Comparison of ENCODE assay signal across 8 cellular contexts in the genomic region with DNA sequence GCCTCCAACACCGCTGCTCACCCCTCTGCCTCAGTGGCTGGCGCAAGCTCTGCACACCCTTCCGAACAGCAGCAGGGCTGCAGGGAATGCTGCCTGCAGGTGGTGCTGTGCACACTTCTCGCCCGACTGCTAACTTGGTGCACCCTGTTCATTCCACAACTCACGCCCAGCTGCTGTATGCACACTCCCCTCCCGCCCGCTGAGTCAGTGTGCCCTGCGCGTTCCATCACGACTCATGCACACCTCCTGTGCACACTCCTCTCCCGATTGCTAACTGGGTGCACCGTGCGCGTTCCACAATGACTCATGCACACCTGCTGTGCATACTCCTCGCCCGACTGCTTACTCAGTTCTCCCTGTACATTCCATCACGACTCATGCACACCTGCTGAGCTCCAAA. TPM values are rescaled to one million over a fixed set of nuclear protein-coding genes. Genes with fewer than 3 reads are reported as not detected.
A peak's percentile ranks its signal among the peaks of the same experiment; 100 is the strongest.
DNase-seq lines count a peak whose midpoint lies in the region; ATAC-seq, FAIRE-seq and TF ChIP-seq lines count a peak whose summit lies in the region.

No MANE protein-coding gene starts in this region.

- H3K9ac ChIP-seq in SU-DHL-6 (ENCODE audit: low read length): no peak overlapping the region

- H3K9me3 ChIP-seq in Caco-2 (no peaks in the 10 kb centered on the region), SU-DHL-6 (ENCODE audit: insufficient read depth, low read length) (no peaks in the 10 kb centered on the region), heart left ventricle (peaks cover 0 to 5% (median 0%) of the 10 kb centered on the region in 12 donors)

- H3K27ac Mint-ChIP-seq in Caco-2 (ENCODE audit: unreplicated experiment) (no peak overlapping the region), memory B cell (no peak overlapping the region)

- peak overlapping the region; percentile 37 for H3K4me3 Mint-ChIP-seq in Caco-2 (ENCODE audit: unreplicated experiment)
- H3K4me3 Mint-ChIP-seq in memory B cell: no peak overlapping the region

- H3K36me3 Mint-ChIP-seq in Caco-2 (ENCODE audit: insufficient read depth, unreplicated experiment) (no peaks in the 10 kb centered on the region), memory B cell (peaks cover 2% of the 10 kb centered on the region)

- peak; percentile 63 to 71 for DNase-seq in Caco-2
- DNase-seq in memory B cell (ENCODE audit: low spot score in 2 of 2): no peak
- DNase-seq in DMS79 (lab: John Stamatoyannopoulos, UW): no peak
- DNase-seq in RCC 7860 (ENCODE audit: low spot score): no peak
- no peak for DNase-seq in heart left ventricle

- BruUV-seq in Caco-2 (replicated peaks; lab: Mats Ljungman, UMichigan): no TSS peak

- no peaks in the 10 kb centered on the region for H3K79me2 ChIP-seq in SU-DHL-6 (ENCODE audit: insufficient read depth, low read length)

- ATAC-seq in GM21786 (IDR thresholded peaks at IDR 0.05; ENCODE audit: unreplicated experiment): peak; percentile 68
- ATAC-seq in memory B cell (ENCODE audit: low read depth): peak; percentile 64
- no peak for ATAC-seq in GM19467 (IDR thresholded peaks at IDR 0.05; ENCODE audit: unreplicated experiment)
- ATAC-seq in heart left ventricle: no peak

- H3K4me3 ChIP-seq in Caco-2 (ENCODE audit: low read depth, low read length): no peak overlapping the region
- H3K4me3 ChIP-seq in SU-DHL-6 (ENCODE audit: insufficient read depth, low read length, poor library complexity, severe bottlenecking): no peak overlapping the region
- no peak overlapping the region for H3K4me3 ChIP-seq in heart left ventricle

- H3F3A ChIP-seq in SU-DHL-6 (ENCODE audit: insufficient read depth): no peaks in the 10 kb centered on the region

- H4K20me1 ChIP-seq in SU-DHL-6 (ENCODE audit: low read depth, low read length): no peaks in the 10 kb centered on the region

- WGBS in heart left ventricle, 4 donors: 43 to 60% (median 53%) methylated on average over 18 of the region's 18 CpGs

- POLR2A ChIA-PET in Caco-2 (lab: Charles Lee): no interaction called here

- FAIRE-seq in RCC 7860 (lab: Jason Lieb, UNC): no peak

- H3K27me3 Mint-ChIP-seq in Caco-2 (ENCODE audit: insufficient read depth, unreplicated experiment): peaks cover 28% of the 10 kb centered on the region
- H3K27me3 Mint-ChIP-seq in memory B cell: peaks cover 30% of the 10 kb centered on the region

- TF ChIP-seq POLR2A in heart left ventricle (IDR thresholded peaks at IDR 0.05): no peak

- no peaks in the 10 kb centered on the region for H3K9me2 ChIP-seq in SU-DHL-6 (replicated peaks; ENCODE audit: insufficient read depth, low read length)

- peak overlapping the region; percentile 4 for H3K4me2 ChIP-seq in SU-DHL-6 (ENCODE audit: low read depth, low read length, poor library complexity, severe bottlenecking)

- H2AFZ ChIP-seq in SU-DHL-6 (ENCODE audit: low read depth, low read length, severe bottlenecking): no peak overlapping the region

- H3K36me3 ChIP-seq in Caco-2 (ENCODE audit: control insufficient read depth, insufficient read depth, low read length) (no peaks in the 10 kb centered on the region), SU-DHL-6 (ENCODE audit: low read length) (no peaks in the 10 kb centered on the region), heart left ventricle (no peaks in the 10 kb centered on the region)

- intact Hi-C loops in Caco-2 (cut with micrococcal nuclease; ENCODE audit: unreplicated experiment): no loop called here
- intact Hi-C loops in heart left ventricle (cut with DNase I): no loop called here

- CTCF ChIA-PET in Caco-2 (lab: Charles Lee): interaction anchor here (1.0 to 1.1 kb wide), 2 partner anchors 16 to 364 kb away, joined by 3 read pairs; no protein-coding TSS in a partner anchor

- no peaks in the 10 kb centered on the region for H3K4me1 ChIP-seq in Caco-2
- H3K4me1 ChIP-seq in heart left ventricle: no peaks in the 10 kb centered on the region

- H3K27me3 ChIP-seq in Caco-2 (replicated peaks; ENCODE audit: control insufficient read depth, insufficient read depth, low read length): no peaks in the 10 kb centered on the region
- H3K27me3 ChIP-seq in SU-DHL-6 (ENCODE audit: low read length): no peaks in the 10 kb centered on the region
- H3K27me3 ChIP-seq in heart left ventricle: peaks cover 0 to 22% (median 0%) of the 10 kb centered on the region in 9 donors

- H3K9me3 Mint-ChIP-seq in Caco-2 (ENCODE audit: unreplicated experiment) (no peaks in the 10 kb centered on the region), memory B cell (peaks cover 2% of the 10 kb centered on the region)

- H3K27ac ChIP-seq in SU-DHL-6 (ENCODE audit: low read depth, low read length): no peak overlapping the region
- no peak overlapping the region for H3K27ac ChIP-seq in heart left ventricle

- H3K4me1 Mint-ChIP-seq in Caco-2 (ENCODE audit: low read depth, unreplicated experiment): peaks cover 7% of the 10 kb centered on the region
- peaks cover 5% of the 10 kb centered on the region for H3K4me1 Mint-ChIP-seq in memory B cell

- peak; percentile 78 to 87 for TF ChIP-seq CTCF in Caco-2 (IDR thresholded peaks at IDR 0.05; ENCODE audit: insufficient read depth in 1 of 2, low read depth in 1 of 2, low read length in 1 of 2, severe bottlenecking in 1 of 2, unreplicated experiment in 1 of 2)
- peak; percentile 50 for TF ChIP-seq CTCF in SU-DHL-6 (IDR thresholded peaks at IDR 0.05; ENCODE audit: insufficient read depth, low read length, poor library complexity, severe bottlenecking)
- peak in 2 of 12 donors; percentile 17 to 19 for TF ChIP-seq CTCF in heart left ventricle (IDR thresholded peaks at IDR 0.05)

RNA-seq across cellular contexts. Expression of a gene that starts 21.5 kb away (rescaled TPM):
- total RNA-seq in Caco-2 (2022) (0.27 and 0.42 TPM in 2 replicates), heart left ventricle (1 to 10 TPM in 1 of 9 donors, under 1 TPM in 4, not detected in 4; 0.07 to 1.2 (median 0.33) TPM)
- under 1 TPM; 0.27 to 0.28 TPM for polyA plus RNA-seq in heart left ventricle

Comparison
In these comparisons a context has a peak if more than half of its experiments do, and no peak if none do; other contexts are left out.
1. DNase-seq: peak in Caco-2 (2 of 2); none in memory B cell (0 of 2), DMS79 (single experiment), RCC 7860 (single experiment) and heart left ventricle (0 of 5).
2. ATAC-seq: peak in GM21786 (single experiment) and memory B cell (single experiment); none in GM19467 (single experiment) and heart left ventricle (0 of 4).